8 cellular contexts compared by ENCODE assay signal in the genomic region with DNA sequence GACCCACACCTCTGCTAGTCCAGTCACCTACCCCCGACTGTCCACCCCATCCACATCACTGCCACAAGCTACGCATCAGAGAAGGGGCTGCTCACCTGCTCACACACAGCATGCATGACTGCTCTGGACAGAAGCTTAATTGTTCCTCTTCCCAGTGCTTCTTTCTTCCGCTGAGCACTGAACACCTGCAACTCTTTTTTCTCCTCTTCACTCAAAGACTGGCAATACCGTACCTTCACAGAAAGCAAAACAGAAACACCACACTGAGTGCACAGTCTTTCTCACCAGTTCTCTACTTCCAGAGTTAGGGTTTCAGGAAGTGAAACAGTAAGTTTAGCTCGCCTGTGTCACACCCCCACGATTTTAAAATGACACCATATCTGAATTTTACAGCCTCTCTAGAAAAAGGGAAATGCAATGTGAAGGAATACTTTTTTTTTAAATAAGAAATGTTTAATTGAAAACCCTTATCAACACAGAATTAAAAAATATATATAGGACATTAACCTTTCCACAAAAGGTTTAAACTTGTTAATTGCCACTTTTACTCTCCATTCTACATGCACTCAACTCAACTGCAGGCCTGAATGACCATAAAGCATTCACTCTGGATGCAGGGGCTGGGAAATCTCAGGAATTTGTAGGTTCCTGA.
DNase-seq lines count a peak whose midpoint lies in the region; ATAC-seq and TF ChIP-seq lines count a peak whose summit lies in the region.

No MANE protein-coding gene starts in this region.

- H3K9me3 ChIP-seq in cardiac muscle cell (ENCODE audit: low read depth) = no peaks in the 10 kb centered on the region
- no peaks in the 10 kb centered on the region for H3K9me3 ChIP-seq in mesenchymal stem cell (ENCODE audit: control insufficient read depth, low read length)
- H3K9me3 ChIP-seq in hepatocyte (ENCODE audit: low read depth) = no peaks in the 10 kb centered on the region

- no peak overlapping the region for H3K18ac ChIP-seq in mesenchymal stem cell (ENCODE audit: low read depth in 1 of 2, low read length in 2 of 2)

- H3K4me1 ChIP-seq in cardiac muscle cell (ENCODE audit: low read depth) = peaks cover 38% of the 10 kb centered on the region
- H3K4me1 ChIP-seq in mesenchymal stem cell (ENCODE audit: control insufficient read depth, insufficient read depth, low read depth, low read length) = peaks cover 12% of the 10 kb centered on the region
- H3K4me1 ChIP-seq in hepatocyte (ENCODE audit: insufficient read depth) = peaks cover 22% of the 10 kb centered on the region

- H2BK12ac ChIP-seq in mesenchymal stem cell (ENCODE audit: low read length in 2 of 2) = no peak overlapping the region

- no peaks in the 10 kb centered on the region for H3K9me2 ChIP-seq in hepatocyte (replicated peaks; ENCODE audit: insufficient read depth)

- H3K4me2 ChIP-seq in mesenchymal stem cell (ENCODE audit: low read length, poor library complexity, severe bottlenecking) (no peak overlapping the region), hepatocyte (no peak overlapping the region)

- H3K79me1 ChIP-seq in mesenchymal stem cell (replicated peaks; ENCODE audit: low read length, poor library complexity, severe bottlenecking) = peaks cover 7% of the 10 kb centered on the region

- peak overlapping the region; percentile 68 for H3K27ac ChIP-seq in cardiac muscle cell
- peak overlapping the region; percentile 61 for H3K27ac ChIP-seq in mesenchymal stem cell (ENCODE audit: low read length, poor library complexity, severe bottlenecking)
- H3K27ac ChIP-seq in hepatocyte = no peak overlapping the region

- no peak overlapping the region for H3K4ac ChIP-seq in mesenchymal stem cell (ENCODE audit: low read depth in 1 of 2, low read length in 2 of 2)

- peak overlapping the region in 1 of 2 experiments; percentile 65 for H3K14ac ChIP-seq in mesenchymal stem cell (ENCODE audit: low read length in 2 of 2)

- H3K79me2 ChIP-seq in hepatocyte = peaks cover 57% of the 10 kb centered on the region

- H2BK5ac ChIP-seq in mesenchymal stem cell (ENCODE audit: low read depth, low read length, poor library complexity, severe bottlenecking) = no peak overlapping the region

- DNase-seq in cardiac muscle cell (ENCODE audit: low read depth in 1 of 2, low spot score in 1 of 2) = no peak
- no peak for DNase-seq in Right ventricle myocardium inferior (ENCODE audit: missing footprints)
- DNase-seq in NOMO-1 (lab: John Stamatoyannopoulos, UW; ENCODE audit: unreplicated experiment in 2 of 2) = peak; percentile 91 to 95
- DNase-seq in mesenchymal stem cell = no peak
- DNase-seq in NCI-H128 (lab: John Stamatoyannopoulos, UW; ENCODE audit: unreplicated experiment) = no peak
- no peak for DNase-seq in hepatocyte (ENCODE audit: low spot score)
- no peak for DNase-seq in NCI-H1694 treated with DMSO at 0.1 percent for 48 hours (lab: John Stamatoyannopoulos, UW)

- H3K36me3 ChIP-seq in cardiac muscle cell = peaks cover 48% of the 10 kb centered on the region
- H3K36me3 ChIP-seq in mesenchymal stem cell (ENCODE audit: control insufficient read depth in 1 of 2, insufficient read depth in 2 of 2, low read depth in 1 of 2, low read length in 2 of 2) = peaks cover 25 to 73% of the 10 kb centered on the region in 2 experiments
- H3K36me3 ChIP-seq in hepatocyte (replicated peaks; ENCODE audit: insufficient read depth, low read depth) = no peaks in the 10 kb centered on the region

- no peak for TF ChIP-seq CTCF in cardiac muscle cell (IDR thresholded peaks at IDR 0.05; ENCODE audit: low read depth, low read length)
- TF ChIP-seq CTCF in hepatocyte (IDR thresholded peaks at IDR 0.05; ENCODE audit: poor library complexity) = no peak

- peaks cover 28% of the 10 kb centered on the region for H4K20me1 ChIP-seq in hepatocyte (ENCODE audit: insufficient read depth, poor library complexity, severe bottlenecking)

- no peak overlapping the region for H4K91ac ChIP-seq in mesenchymal stem cell (ENCODE audit: low read length)

- ATAC-seq in Right ventricle myocardium inferior (no peak), HG02763 (IDR thresholded peaks at IDR 0.05; ENCODE audit: unreplicated experiment) (peak; percentile 98)

- WGBS in mesenchymal stem cell = 96% methylated on average over 4 of the region's 6 CpGs
- 88% methylated on average over 6 of the region's 6 CpGs for WGBS in hepatocyte (ENCODE audit: low lambda C conversion rate, missing lambda C conversion rate)

- no peak overlapping the region for H3K9ac ChIP-seq in mesenchymal stem cell (ENCODE audit: low read length)

- H3K27me3 ChIP-seq in cardiac muscle cell (no peaks in the 10 kb centered on the region), mesenchymal stem cell (ENCODE audit: control insufficient read depth in 1 of 2, insufficient read depth in 1 of 2, low read length in 2 of 2) (no peaks in the 10 kb centered on the region), hepatocyte (no peaks in the 10 kb centered on the region)

- H3K23ac ChIP-seq in mesenchymal stem cell (ENCODE audit: low read length in 2 of 2) = no peak overlapping the region

- no peak overlapping the region for H2BK15ac ChIP-seq in mesenchymal stem cell (ENCODE audit: low read depth, poor library complexity, severe bottlenecking)

- intact Hi-C loops in Right ventricle myocardium inferior (cut with DNase I) = no loop called here

- no peak overlapping the region for H2AK5ac ChIP-seq in mesenchymal stem cell (ENCODE audit: low read length, severe bottlenecking)

- H4K8ac ChIP-seq in mesenchymal stem cell (ENCODE audit: low read length) = no peak overlapping the region

- H3K4me3 ChIP-seq in cardiac muscle cell (no peak overlapping the region), mesenchymal stem cell (ENCODE audit: insufficient read depth in 1 of 2, low read depth in 1 of 2, low read length in 2 of 2) (no peak overlapping the region), hepatocyte (no peak overlapping the region)

- H2BK120ac ChIP-seq in mesenchymal stem cell (ENCODE audit: low read depth, low read length) = no peak overlapping the region

- H2AFZ ChIP-seq in mesenchymal stem cell (ENCODE audit: low read depth, low read length) (no peak overlapping the region), hepatocyte (no peak overlapping the region)

Comparison
In these comparisons a context has a peak if more than half of its experiments do, and no peak if none do; other contexts are left out.
1. DNase-seq: peak in NOMO-1 (2 of 2); none in cardiac muscle cell (0 of 2), Right ventricle myocardium inferior (single experiment), mesenchymal stem cell (single experiment), NCI-H128 (single experiment), hepatocyte (single experiment) and NCI-H1694 treated with DMSO at 0.1 percent for 48 hours (single experiment).